Comparison of ENCODE assay signal across 8 cellular contexts in genomic region chr22:41468381-41469217, GRCh38. TPM values are rescaled to one million over a fixed set of nuclear protein-coding genes. Genes with fewer than 3 reads are reported as not detected.
DNase-seq lines count a peak whose midpoint lies in the region; ATAC-seq and TF ChIP-seq lines count a peak whose summit lies in the region.

Gene ACO2 (plus strand): TSS chr22:41469117. CDS start chr22:41469147, 30 bp downstream.
Gene PHF5A (minus strand): TSS chr22:41468692. CDS start chr22:41468653, 39 bp downstream.

- no peaks in the 10 kb centered on the region for H3K27me3 ChIP-seq in gastroesophageal sphincter
- H3K27me3 ChIP-seq in neutrophil = no peaks in the 10 kb centered on the region

- CTCF ChIA-PET in activated naive CD4-positive, alpha-beta T cell treated with anti-CD3 and anti-CD28 coated beads, Interleukin-2, amount 10 ng/mL, durations not matched to agents 7 days and 5 days (lab: Charles Lee) = interaction anchor here (1.0 to 1.9 kb wide), 3 partner anchors 20 to 56 kb away, joined by 4 to 7 read pairs (median 6); no protein-coding TSS in a partner anchor

- peaks cover 5% of the 10 kb centered on the region for H3K27me3 Mint-ChIP-seq in HFFc6 (ENCODE audit: insufficient read depth)
- H3K27me3 Mint-ChIP-seq in activated naive CD4-positive, alpha-beta T cell treated with anti-CD3 and anti-CD28 coated beads, Interleukin-2, amount 10 ng/mL, durations not matched to agents 7 days and 5 days = no peaks in the 10 kb centered on the region

- H3K27ac ChIP-seq in SK-N-MC (peak within 1 kb of the TSS; percentile 97), gastroesophageal sphincter (peak within 1 kb of the TSS; percentile 87 to 95 (median 92)), neutrophil (peak within 1 kb of the TSS; percentile 98), substantia nigra (ENCODE audit: low read depth, low read length, poor library complexity, severe bottlenecking) (peak within 1 kb of the TSS; percentile 97)

- no peaks in the 10 kb centered on the region for H3K9me3 ChIP-seq in SK-N-MC (ENCODE audit: low read depth, low read length)
- H3K9me3 ChIP-seq in gastroesophageal sphincter = no peaks in the 10 kb centered on the region
- H3K9me3 ChIP-seq in neutrophil = no peaks in the 10 kb centered on the region

- 0% methylated on average over 16 to 19 of the region's 51 CpGs for WGBS in gastroesophageal sphincter (ENCODE audit: low coverage in 1 of 2), 2 donors

- H3K27ac Mint-ChIP-seq in HFFc6 = peak within 1 kb of the TSS; percentile 98
- peak within 1 kb of the TSS; percentile 98 for H3K27ac Mint-ChIP-seq in activated naive CD4-positive, alpha-beta T cell treated with anti-CD3 and anti-CD28 coated beads, Interleukin-2, amount 10 ng/mL, durations not matched to agents 7 days and 5 days

- H3K4me1 ChIP-seq in gastroesophageal sphincter = peaks cover 2 to 65% (median 23%) of the 10 kb centered on the region in 3 donors
- H3K4me1 ChIP-seq in neutrophil (ENCODE audit: control insufficient read depth in 1 of 2, insufficient read depth in 1 of 2, low read depth in 1 of 2, low read length in 1 of 2) = peaks cover 18 to 20% of the 10 kb centered on the region in 2 experiments

- peaks cover 29% of the 10 kb centered on the region for H3K36me3 Mint-ChIP-seq in HFFc6 (ENCODE audit: low read depth)
- H3K36me3 Mint-ChIP-seq in activated naive CD4-positive, alpha-beta T cell treated with anti-CD3 and anti-CD28 coated beads, Interleukin-2, amount 10 ng/mL, durations not matched to agents 7 days and 5 days = peaks cover 32% of the 10 kb centered on the region

- H3K4me3 ChIP-seq in NB4 (ENCODE audit: low read depth, low read length) (peak within 1 kb of the TSS; percentile 87), SK-N-MC (peak within 1 kb of the TSS; percentile 92), gastroesophageal sphincter (peak within 1 kb of the TSS; percentile 66 to 90), neutrophil (ENCODE audit: low read depth in 1 of 2, low read length in 1 of 2) (peak within 1 kb of the TSS; percentile 83 to 95)

- ATAC-seq in gastroesophageal sphincter = peak; percentile 98

- TF ChIP-seq CTCF in HFFc6 (IDR thresholded peaks at IDR 0.05) = no peak
- no peak for TF ChIP-seq CTCF in NB4 (IDR thresholded peaks at IDR 0.05; ENCODE audit: low read depth, low read length)
- peak in 1 of 4 experiments; percentile 18 for TF ChIP-seq CTCF in gastroesophageal sphincter (IDR thresholded peaks at IDR 0.05)
- TF ChIP-seq CTCF in neutrophil (IDR thresholded peaks at IDR 0.05) = no peak

- peaks cover 41% of the 10 kb centered on the region for H3K36me3 ChIP-seq in SK-N-MC (ENCODE audit: insufficient read depth, low read length)
- peaks cover 0 to 52% of the 10 kb centered on the region in 2 donors for H3K36me3 ChIP-seq in gastroesophageal sphincter
- peaks cover 43% of the 10 kb centered on the region for H3K36me3 ChIP-seq in neutrophil

- DNase-seq in GM04503 (ENCODE audit: low read depth) = peak; percentile 95
- DNase-seq in HFFc6 = peak; percentile 97
- peak; percentile 97 for DNase-seq in NB4 (ENCODE audit: low read depth)
- DNase-seq in SK-N-MC (ENCODE audit: low read depth, low spot score) = peak; percentile 95
- DNase-seq in activated naive CD4-positive, alpha-beta T cell treated with anti-CD3 and anti-CD28 coated beads, Interleukin-2, amount 10 ng/mL, durations not matched to agents 7 days and 5 days = peak; percentile 98
- DNase-seq in substantia nigra (lab: John Stamatoyannopoulos, UW) = peak; percentile 79 to 99 (median 96)

- TF ChIP-seq EP300 in gastroesophageal sphincter (IDR thresholded peaks at IDR 0.05) = no peak

- H3K9ac ChIP-seq in SK-N-MC (ENCODE audit: insufficient read length) = peak within 1 kb of the TSS; percentile 92

- peak; percentile 57 for TF ChIP-seq POLR2A in NB4 (IDR thresholded peaks at IDR 0.05; ENCODE audit: extremely low read depth, insufficient read length)
- TF ChIP-seq POLR2A in gastroesophageal sphincter (IDR thresholded peaks at IDR 0.05) = peak; percentile 52 to 58

- peak within 1 kb of the TSS; percentile 90 for H3K4me3 Mint-ChIP-seq in HFFc6
- peak within 1 kb of the TSS; percentile 81 for H3K4me3 Mint-ChIP-seq in activated naive CD4-positive, alpha-beta T cell treated with anti-CD3 and anti-CD28 coated beads, Interleukin-2, amount 10 ng/mL, durations not matched to agents 7 days and 5 days

- H3K9me3 Mint-ChIP-seq in HFFc6 = no peaks in the 10 kb centered on the region
- H3K9me3 Mint-ChIP-seq in activated naive CD4-positive, alpha-beta T cell treated with anti-CD3 and anti-CD28 coated beads, Interleukin-2, amount 10 ng/mL, durations not matched to agents 7 days and 5 days = no peaks in the 10 kb centered on the region

- H3K4me1 Mint-ChIP-seq in HFFc6 (ENCODE audit: low read depth) = peaks cover 31% of the 10 kb centered on the region
- peaks cover 52% of the 10 kb centered on the region for H3K4me1 Mint-ChIP-seq in activated naive CD4-positive, alpha-beta T cell treated with anti-CD3 and anti-CD28 coated beads, Interleukin-2, amount 10 ng/mL, durations not matched to agents 7 days and 5 days

RNA-seq across cellular contexts. Expression of gene ACO2, which starts in this region (rescaled TPM):
- 10 to 100 TPM; 72.3 to 87.4 (median 78.7) TPM for total RNA-seq in HFFc6 (2021; fragmentation: NEBNext Ultra II Directional; extraction: Animal tissue kit (Norgen Biotek cat#: 25700))
- 100 to 1,000 TPM; 115 to 227 (median 132) TPM for total RNA-seq in gastroesophageal sphincter

RNA-seq across cellular contexts. Expression of gene PHF5A, which starts in this region (rescaled TPM):
- total RNA-seq in HFFc6 (2021; fragmentation: NEBNext Ultra II Directional; extraction: Animal tissue kit (Norgen Biotek cat#: 25700)) = 10 to 100 TPM; 40.0 to 58.4 (median 55.3) TPM
- 10 to 100 TPM; 26.7 to 44.5 (median 39.2) TPM for total RNA-seq in gastroesophageal sphincter

Comparison
In these comparisons a context has a peak if more than half of its experiments do, and no peak if none do; other contexts are left out.
1. Peak in every context shown above with its lines: DNase-seq, ATAC-seq, H3K4me3 ChIP-seq and H3K27ac ChIP-seq.